Comparison of ENCODE assay signal across 27 cellular contexts in genomic region chr9:134861586-134862334, GRCh38. TPM values are rescaled to one million over a fixed set of nuclear protein-coding genes. Genes with fewer than 3 reads are reported as not detected.
"Had no signal": no experiment of that assay in that cellular context is flagged by ENCODE, and none has a peak within 500 bp of the region (broad histone marks: within the 10 kb centered on the region; RNA-seq: fewer than 3 reads in every experiment).

No MANE protein-coding gene starts in this region.

- H3K36me3 ChIP-seq: left ventricle myocardium inferior, neural progenitor cell, stomach, thoracic aorta, vagina had no signal

- H3K27ac ChIP-seq: foreskin keratinocyte, hepatocyte, left ventricle myocardium inferior, neural progenitor cell, psoas muscle, stomach, thoracic aorta, vagina, VCaP had no signal

- H3K9me3 ChIP-seq: psoas muscle, thoracic aorta, vagina had no signal

- H3K4me3 ChIP-seq: hepatocyte, left ventricle myocardium inferior, neural progenitor cell, psoas muscle, smooth muscle cell, stomach, thoracic aorta, vagina had no signal

- DNase-seq: activated CD4-positive, alpha-beta T cell treated with anti-CD3 and anti-CD28 coated beads, Interleukin-2, amount 50 U/mL, for 1 hour; activated CD4-positive, CD25-positive, alpha-beta regulatory T cell treated with anti-CD3 and anti-CD28 coated beads, Interleukin-2, amount 50 U/mL, for 72 hours; activated gamma-delta T cell treated with Interleukin-2 at 50 U/mL for 16 hours; activated T-cell treated with anti-CD3 and anti-CD28 coated beads, Interleukin-2, amount 50 U/mL, for 72 hours; caudate nucleus; foreskin keratinocyte; left ventricle myocardium inferior; naive thymus-derived CD4-positive, alpha-beta T cell; psoas muscle; right cardiac atrium; stimulated activated CD4-positive, alpha-beta T cell treated with anti-CD3 and anti-CD28 coated beads, Interleukin-4, amount 100 ng/mL, for 24 hours; stomach; SW 1271; T-helper 2 cell had no signal

- ATAC-seq: activated naive CD4-positive, alpha-beta T cell treated with anti-CD3 and anti-CD28 coated beads, Interleukin-2, amount 50 U/mL, for 72 hours; activated T-cell treated with anti-CD3 and anti-CD28 coated beads, Interleukin-2, amount 50 U/mL, for 72 hours; foreskin keratinocyte; naive thymus-derived CD4-positive, alpha-beta T cell; psoas muscle; right cardiac atrium; stimulated activated effector memory CD8-positive, alpha-beta T cell treated with anti-CD3 and anti-CD28 coated beads, Interleukin-12 subunit alpha, Interleukin-12 subunit beta, amount 100 ng/mL, for 72 hours had no signal

- H3K36me3 Mint-ChIP-seq: naive thymus-derived CD4-positive, alpha-beta T cell; neural progenitor cell; stimulated activated effector memory CD8-positive, alpha-beta T cell treated with anti-CD3 and anti-CD28 coated beads, Interleukin-12 subunit alpha, Interleukin-12 subunit beta, amount 100 ng/mL, for 72 hours had no signal

- H3K27me3 ChIP-seq: foreskin keratinocyte, hepatocyte, neural progenitor cell, vagina had no signal

- H3K4me1 ChIP-seq: foreskin keratinocyte, neural progenitor cell, psoas muscle had no signal

- H3K4me3 Mint-ChIP-seq: activated T-cell treated with anti-CD3 and anti-CD28 coated beads, Interleukin-2, amount 50 U/mL, for 72 hours; memory B cell; naive thymus-derived CD4-positive, alpha-beta T cell; neural progenitor cell; stimulated activated effector memory CD8-positive, alpha-beta T cell treated with anti-CD3 and anti-CD28 coated beads, Interleukin-12 subunit alpha, Interleukin-12 subunit beta, amount 100 ng/mL, for 72 hours had no signal

- H3K27ac Mint-ChIP-seq: activated naive CD4-positive, alpha-beta T cell treated with anti-CD3 and anti-CD28 coated beads, Interleukin-2, amount 50 U/mL, for 72 hours; activated T-cell treated with anti-CD3 and anti-CD28 coated beads, Interleukin-2, amount 50 U/mL, for 72 hours; memory B cell; naive thymus-derived CD4-positive, alpha-beta T cell; neural progenitor cell; stimulated activated effector memory CD8-positive, alpha-beta T cell treated with anti-CD3 and anti-CD28 coated beads, Interleukin-12 subunit alpha, Interleukin-12 subunit beta, amount 100 ng/mL, for 72 hours had no signal

- H3K4me1 Mint-ChIP-seq: memory B cell, neural progenitor cell had no signal

RNA-seq across cellular contexts. Expression of gene FCN2, which starts 18.9 kb away (rescaled TPM):
- total RNA-seq: activated naive CD4-positive, alpha-beta T cell treated with anti-CD3 and anti-CD28 coated beads, Interleukin-2, amount 50 U/mL, for 72 hours; activated T-cell treated with anti-CD3 and anti-CD28 coated beads, Interleukin-2, amount 50 U/mL, for 72 hours; epithelial cell of proximal tubule; fibroblast of lung; foreskin keratinocyte; hepatocyte; kidney epithelial cell; left ventricle myocardium inferior; naive thymus-derived CD4-positive, alpha-beta T cell; osteocyte; psoas muscle; right cardiac atrium; smooth muscle cell; stomach; thoracic aorta; vagina had no signal

RNA-seq across cellular contexts. Expression of gene FCN1, which starts 56.0 kb away (rescaled TPM):
- total RNA-seq: activated naive CD4-positive, alpha-beta T cell treated with anti-CD3 and anti-CD28 coated beads, Interleukin-2, amount 50 U/mL, for 72 hours; activated T-cell treated with anti-CD3 and anti-CD28 coated beads, Interleukin-2, amount 50 U/mL, for 72 hours; epithelial cell of proximal tubule; fibroblast of lung; foreskin keratinocyte; hepatocyte; kidney epithelial cell; osteocyte; smooth muscle cell had no signal
